ENCODE assay signal across 34 cellular contexts in genomic region chr5:80780024-80780423, GRCh38.
"Had no signal": no experiment of that assay in that cellular context is flagged by ENCODE, and none has a peak within 500 bp of the region (broad histone marks: within the 10 kb centered on the region; RNA-seq: fewer than 3 reads in every experiment).

No MANE protein-coding gene starts in this region.

- H3K27me3 ChIP-seq: adrenal gland, body of pancreas, brain microvascular endothelial cell, breast epithelium had no signal

- DNase-seq: activated B cell treated with CpG ODN at 0.5 μM for 24 hours; activated CD4-positive, alpha-beta memory T cell treated with anti-CD3 and anti-CD28 coated beads for 36 hours; activated CD4-positive, alpha-beta T cell treated with anti-CD3 and anti-CD28 coated beads for 4 hours; activated CD4-positive, alpha-beta T cell treated with anti-CD3 and anti-CD28 coated beads, Interleukin-2, amount 10 ng/mL, durations not matched to agents 24 days and 14 days; activated CD4-positive, alpha-beta T cell treated with anti-CD3 and anti-CD28 coated beads, Interleukin-2, amount 50 U/mL, for 1 hour; activated CD4-positive, alpha-beta T cell treated with anti-CD3 and anti-CD28 coated beads, Interleukin-2, amount 50 U/mL, for 4 hours; activated CD4-positive, CD25-positive, alpha-beta regulatory T cell treated with anti-CD3 and anti-CD28 coated beads, Interleukin-2, amount 50 U/mL, for 72 hours; activated CD8-positive, alpha-beta memory T cell treated with anti-CD3 and anti-CD28 coated beads, Interleukin-2, amount 50 U/mL, for 4 hours; activated CD8-positive, alpha-beta T cell treated with anti-CD3 and anti-CD28 coated beads for 36 hours; activated effector memory CD4-positive, alpha-beta T cell treated with anti-CD3 and anti-CD28 coated beads, Interleukin-2, amount 50 U/mL, for 16 hours; activated gamma-delta T cell treated with Interleukin-2 at 50 U/mL for 16 hours; activated naive CD4-positive, alpha-beta T cell; activated naive CD4-positive, alpha-beta T cell treated with anti-CD3 and anti-CD28 coated beads for 36 hours; activated naive CD4-positive, alpha-beta T cell treated with anti-CD3 and anti-CD28 coated beads, Interleukin-2, amount 50 U/mL, for 16 hours; activated naive CD8-positive, alpha-beta T cell treated with anti-CD3 and anti-CD28 coated beads for 36 hours; activated T-cell treated with anti-CD3 and anti-CD28 coated beads for 4 hours; activated T-cell treated with anti-CD3 and anti-CD28 coated beads, Interleukin-2, amount 50 U/mL, for 1 hour; activated T-cell treated with anti-CD3 and anti-CD28 coated beads, Interleukin-2, amount 50 U/mL, for 4 hours; activated T-cell treated with anti-CD3 and anti-CD28 coated beads, Interleukin-2, amount 50 U/mL, for 72 hours; adrenal gland; amniotic stem cell; aorta; body of pancreas; brain microvascular endothelial cell; central memory CD4-positive, alpha-beta T cell; T-helper 1 cell; T-helper 2 cell; T-helper 9 cell had no signal

- H3K4me1 ChIP-seq: adrenal gland, body of pancreas, breast epithelium had no signal

- H3K27ac ChIP-seq: adrenal gland, body of pancreas, brain microvascular endothelial cell, breast epithelium, VCaP had no signal

- H3K9me3 ChIP-seq: adrenal gland, body of pancreas, breast epithelium had no signal

- H3K4me3 ChIP-seq: adrenal gland, body of pancreas, breast epithelium had no signal

- ATAC-seq: activated CD8-positive, alpha-beta T cell treated with anti-CD3 and anti-CD28 coated beads for 36 hours; activated naive CD4-positive, alpha-beta T cell treated with anti-CD3 and anti-CD28 coated beads, Interleukin-2, amount 50 U/mL, for 72 hours; activated T-cell treated with anti-CD3 and anti-CD28 coated beads, Interleukin-2, amount 50 U/mL, for 4 hours; activated T-cell treated with anti-CD3 and anti-CD28 coated beads, Interleukin-2, amount 50 U/mL, for 72 hours; activated T-helper 17 cell treated with anti-CD3 and anti-CD28 coated beads, Interleukin-2, amount 50 U/mL, for 72 hours; body of pancreas had no signal

- H3K36me3 ChIP-seq: adrenal gland, brain microvascular endothelial cell, breast epithelium had no signal

- FAIRE-seq: astrocyte, TTC549 had no signal
